In genomic region chr10:1270906-1271305, GRCh38 we compare ENCODE assay signal across 17 cellular contexts.
A peak's percentile ranks its signal among the peaks of the same experiment; 100 is the strongest.
DNase-seq lines count a peak whose midpoint lies in the region; ATAC-seq and TF ChIP-seq lines count a peak whose summit lies in the region.
"Had no signal": no experiment of that assay in that cellular context is flagged by ENCODE, and none has a peak within 500 bp of the region (broad histone marks: within the 10 kb centered on the region; RNA-seq: fewer than 3 reads in every experiment).

No MANE protein-coding gene starts in this region.

- H3K27me3 ChIP-seq in endodermal cell (ENCODE audit: control insufficient read depth, insufficient read depth, low read length, poor library complexity, severe bottlenecking), result no peaks in the 10 kb centered on the region
- H3K27me3 ChIP-seq: BLaER1 had no signal

- no peaks in the 10 kb centered on the region for H3K9me3 Mint-ChIP-seq in activated CD8-positive, alpha-beta T cell treated with anti-CD3 and anti-CD28 coated beads, Interleukin-2, amount 10 ng/mL, durations not matched to agents 7 days and 5 days (ENCODE audit: insufficient read depth)
- H3K9me3 Mint-ChIP-seq in activated CD8-positive, alpha-beta T cell treated with anti-CD3 and anti-CD28 coated beads for 36 hours, result no peaks in the 10 kb centered on the region
- H3K9me3 Mint-ChIP-seq in endodermal cell (no peaks in the 10 kb centered on the region), neural crest cell (no peaks in the 10 kb centered on the region), chondrocyte (ENCODE audit: low read depth) (no peaks in the 10 kb centered on the region)

- CTCF ChIA-PET in activated CD8-positive, alpha-beta T cell treated with anti-CD3 and anti-CD28 coated beads, Interleukin-2, amount 10 ng/mL, durations not matched to agents 7 days and 5 days (lab: Charles Lee), result no interaction called here
- CTCF ChIA-PET in activated CD8-positive, alpha-beta T cell treated with anti-CD3 and anti-CD28 coated beads for 36 hours (lab: Charles Lee), result no interaction called here

- H3K9ac ChIP-seq in endodermal cell (ENCODE audit: extremely low read depth, low read length, poor library complexity, severe bottlenecking), result no peak overlapping the region
- H3K9ac ChIP-seq: BLaER1 had no signal

- H3K9me3 ChIP-seq in endodermal cell (ENCODE audit: control insufficient read depth, low read length), result no peaks in the 10 kb centered on the region
- H3K9me3 ChIP-seq: BLaER1, HAP-1 had no signal

- H3K36me3 ChIP-seq in endodermal cell (ENCODE audit: control insufficient read depth, insufficient read depth, low read length), result no peaks in the 10 kb centered on the region
- H3K36me3 ChIP-seq: BLaER1, HAP-1 had no signal

- no peak overlapping the region for H3K27ac Mint-ChIP-seq in activated CD8-positive, alpha-beta T cell treated with anti-CD3 and anti-CD28 coated beads, Interleukin-2, amount 10 ng/mL, durations not matched to agents 7 days and 5 days
- no peak overlapping the region for H3K27ac Mint-ChIP-seq in activated CD8-positive, alpha-beta T cell treated with anti-CD3 and anti-CD28 coated beads for 36 hours
- H3K27ac Mint-ChIP-seq in endodermal cell, result no peak overlapping the region
- peak overlapping the region; percentile 35 for H3K27ac Mint-ChIP-seq in neural crest cell (ENCODE audit: unreplicated experiment)
- no peak overlapping the region for H3K27ac Mint-ChIP-seq in chondrocyte (ENCODE audit: unreplicated experiment)
- H3K27ac Mint-ChIP-seq: CD14-positive monocyte; CD4-positive, alpha-beta memory T cell had no signal

- H3K27ac ChIP-seq in endodermal cell (ENCODE audit: low read depth, low read length), result no peak overlapping the region
- H3K27ac ChIP-seq: BLaER1 had no signal

- WGBS in endodermal cell (ENCODE audit: insufficient coverage in 1 of 2, insufficient read length in 1 of 2), 2 experiments, result 96 to 100% methylated on average over 8 to 15 of the region's 15 CpGs

- POLR2A ChIA-PET in activated CD8-positive, alpha-beta T cell treated with anti-CD3 and anti-CD28 coated beads, Interleukin-2, amount 10 ng/mL, durations not matched to agents 7 days and 5 days (lab: Charles Lee), result no interaction called here
- POLR2A ChIA-PET in activated CD8-positive, alpha-beta T cell treated with anti-CD3 and anti-CD28 coated beads for 36 hours (lab: Charles Lee), result no interaction called here

- H3K36me3 Mint-ChIP-seq in activated CD8-positive, alpha-beta T cell treated with anti-CD3 and anti-CD28 coated beads, Interleukin-2, amount 10 ng/mL, durations not matched to agents 7 days and 5 days (ENCODE audit: low read depth), result no peaks in the 10 kb centered on the region
- no peaks in the 10 kb centered on the region for H3K36me3 Mint-ChIP-seq in activated CD8-positive, alpha-beta T cell treated with anti-CD3 and anti-CD28 coated beads for 36 hours (ENCODE audit: low read depth)
- no peaks in the 10 kb centered on the region for H3K36me3 Mint-ChIP-seq in endodermal cell (ENCODE audit: low read depth)
- no peaks in the 10 kb centered on the region for H3K36me3 Mint-ChIP-seq in neural crest cell (ENCODE audit: low read depth)
- H3K36me3 Mint-ChIP-seq in chondrocyte (ENCODE audit: low read depth), result no peaks in the 10 kb centered on the region
- H3K36me3 Mint-ChIP-seq: CD14-positive monocyte; CD4-positive, alpha-beta memory T cell had no signal

- no peaks in the 10 kb centered on the region for H3K4me1 Mint-ChIP-seq in activated CD8-positive, alpha-beta T cell treated with anti-CD3 and anti-CD28 coated beads, Interleukin-2, amount 10 ng/mL, durations not matched to agents 7 days and 5 days (ENCODE audit: low read depth)
- H3K4me1 Mint-ChIP-seq in activated CD8-positive, alpha-beta T cell treated with anti-CD3 and anti-CD28 coated beads for 36 hours (ENCODE audit: low read depth), result peaks cover 5% of the 10 kb centered on the region
- H3K4me1 Mint-ChIP-seq in endodermal cell, result peaks cover 1% of the 10 kb centered on the region
- peaks cover 4% of the 10 kb centered on the region for H3K4me1 Mint-ChIP-seq in neural crest cell
- H3K4me1 Mint-ChIP-seq in chondrocyte (ENCODE audit: low read depth), result peaks cover 38% of the 10 kb centered on the region

- intact Hi-C loops in activated CD8-positive, alpha-beta T cell treated with anti-CD3 and anti-CD28 coated beads for 36 hours (cut with micrococcal nuclease), result no loop called here

- peaks cover 7% of the 10 kb centered on the region for H3K27me3 Mint-ChIP-seq in activated CD8-positive, alpha-beta T cell treated with anti-CD3 and anti-CD28 coated beads, Interleukin-2, amount 10 ng/mL, durations not matched to agents 7 days and 5 days (ENCODE audit: low read depth)
- H3K27me3 Mint-ChIP-seq in activated CD8-positive, alpha-beta T cell treated with anti-CD3 and anti-CD28 coated beads for 36 hours, result no peaks in the 10 kb centered on the region
- no peaks in the 10 kb centered on the region for H3K27me3 Mint-ChIP-seq in endodermal cell (ENCODE audit: insufficient read depth)
- H3K27me3 Mint-ChIP-seq in neural crest cell (ENCODE audit: low read depth), result no peaks in the 10 kb centered on the region
- no peaks in the 10 kb centered on the region for H3K27me3 Mint-ChIP-seq in chondrocyte (ENCODE audit: low read depth)
- H3K27me3 Mint-ChIP-seq: CD4-positive, alpha-beta memory T cell had no signal

- H3K4me3 Mint-ChIP-seq in activated CD8-positive, alpha-beta T cell treated with anti-CD3 and anti-CD28 coated beads, Interleukin-2, amount 10 ng/mL, durations not matched to agents 7 days and 5 days, result no peak overlapping the region
- H3K4me3 Mint-ChIP-seq in activated CD8-positive, alpha-beta T cell treated with anti-CD3 and anti-CD28 coated beads for 36 hours, result no peak overlapping the region
- H3K4me3 Mint-ChIP-seq in endodermal cell (no peak overlapping the region), neural crest cell (no peak overlapping the region), chondrocyte (ENCODE audit: unreplicated experiment) (no peak overlapping the region)
- H3K4me3 Mint-ChIP-seq: CD14-positive monocyte; CD4-positive, alpha-beta memory T cell had no signal

- H3K4me3 ChIP-seq in endodermal cell (ENCODE audit: low read length), result no peak overlapping the region
- H3K4me3 ChIP-seq: BLaER1, GM12878, HAP-1 had no signal

- DNase-seq in activated CD8-positive, alpha-beta T cell treated with anti-CD3 and anti-CD28 coated beads, Interleukin-2, amount 10 ng/mL, durations not matched to agents 7 days and 5 days, result peak; percentile 6
- no peak for DNase-seq in activated CD8-positive, alpha-beta T cell treated with anti-CD3 and anti-CD28 coated beads for 36 hours
- DNase-seq in endodermal cell (peak; percentile 38), neural crest cell (ENCODE audit: low read depth, low spot score) (no peak), chondrocyte (ENCODE audit: low spot score) (no peak), NCI-H1930 (lab: John Stamatoyannopoulos, UW) (no peak), DMS153 treated with DMSO at 0.1 percent for 48 hours (lab: John Stamatoyannopoulos, UW; ENCODE audit: unreplicated experiment) (no peak)
- peak; percentile 10 for DNase-seq in stimulated activated CD8-positive, alpha-beta memory T cell treated with anti-CD3 and anti-CD28 coated beads, Interleukin-4, amount 100 ng/mL, for 48 hours
- DNase-seq: 8988T; CD4-positive, alpha-beta memory T cell; DMS153; DND-41; EL had no signal

- no peak for ATAC-seq in activated CD8-positive, alpha-beta T cell treated with anti-CD3 and anti-CD28 coated beads, Interleukin-2, amount 10 ng/mL, durations not matched to agents 7 days and 5 days
- no peak for ATAC-seq in activated CD8-positive, alpha-beta T cell treated with anti-CD3 and anti-CD28 coated beads for 36 hours
- ATAC-seq: GM12878 had no signal

- no peak for TF ChIP-seq CTCF in activated CD8-positive, alpha-beta T cell treated with anti-CD3 and anti-CD28 coated beads for 36 hours (IDR thresholded peaks at IDR 0.05)
- TF ChIP-seq CTCF in endodermal cell (conservative IDR thresholded peaks at IDR 0.05) (no peak), neural crest cell (conservative IDR thresholded peaks at IDR 0.05) (no peak), chondrocyte (IDR thresholded peaks at IDR 0.05) (no peak)

- H3K4me1 ChIP-seq in endodermal cell (ENCODE audit: control insufficient read depth, insufficient read depth, low read length), result no peaks in the 10 kb centered on the region
- H3K4me1 ChIP-seq: HAP-1 had no signal

Comparison
In these comparisons a context has a peak if more than half of its experiments do, and no peak if none do; other contexts are left out.
1. DNase-seq: peak in activated CD8-positive, alpha-beta T cell treated with anti-CD3 and anti-CD28 coated beads, Interleukin-2, amount 10 ng/mL, durations not matched to agents 7 days and 5 days (single experiment), endodermal cell (single experiment) and stimulated activated CD8-positive, alpha-beta memory T cell treated with anti-CD3 and anti-CD28 coated beads, Interleukin-4, amount 100 ng/mL, for 48 hours (single experiment); none in activated CD8-positive, alpha-beta T cell treated with anti-CD3 and anti-CD28 coated beads for 36 hours (single experiment), neural crest cell (single experiment), chondrocyte (single experiment), NCI-H1930 (0 of 2) and DMS153 treated with DMSO at 0.1 percent for 48 hours (single experiment).